ENCODE assay signal across 9 cellular contexts in genomic region chr6:161417712-161418457, GRCh38.
DNase-seq lines count a peak whose midpoint lies in the region; ATAC-seq and TF ChIP-seq lines count a peak whose summit lies in the region.
"Had no signal": no experiment of that assay in that cellular context is flagged by ENCODE, and none has a peak within 500 bp of the region (broad histone marks: within the 10 kb centered on the region; RNA-seq: fewer than 3 reads in every experiment).

No MANE protein-coding gene starts in this region.

- H3K4me3 Mint-ChIP-seq in activated naive CD8-positive, alpha-beta T cell treated with anti-CD3 and anti-CD28 coated beads, Interleukin-2, amount 50 U/mL, for 24 hours: no peak overlapping the region
- H3K4me3 Mint-ChIP-seq: natural killer cell treated with Interleukin-12 subunit alpha and Interleukin-12 subunit beta and Interleukin-15 and Interleukin-18, amount 100 ng/mL, for 72 hours had no signal

- H3K27me3 Mint-ChIP-seq in activated naive CD8-positive, alpha-beta T cell treated with anti-CD3 and anti-CD28 coated beads, Interleukin-2, amount 50 U/mL, for 24 hours: peaks cover 3% of the 10 kb centered on the region

- H3K4me1 ChIP-seq in mesodermal cell (ENCODE audit: control insufficient read depth, insufficient read depth, low read length, poor library complexity, severe bottlenecking): peaks cover 25% of the 10 kb centered on the region

- no peak for TF ChIP-seq CTCF in AG09309 (IDR thresholded peaks at IDR 0.05; ENCODE audit: control insufficient read depth, insufficient read depth, low read depth, low read length, missing control alignments)

- peak overlapping the region; percentile 84 for H3K27ac ChIP-seq in mesodermal cell (ENCODE audit: low read depth, low read length, severe bottlenecking)

- H3K36me3 ChIP-seq in mesodermal cell (ENCODE audit: control insufficient read depth, insufficient read depth, low read length): no peaks in the 10 kb centered on the region

- intact Hi-C loops in head of caudate nucleus (cut with DNase I): no loop called here

- no peaks in the 10 kb centered on the region for H3K9me3 Mint-ChIP-seq in activated naive CD8-positive, alpha-beta T cell treated with anti-CD3 and anti-CD28 coated beads, Interleukin-2, amount 50 U/mL, for 24 hours
- H3K9me3 Mint-ChIP-seq: natural killer cell treated with Interleukin-12 subunit alpha and Interleukin-12 subunit beta and Interleukin-15 and Interleukin-18, amount 100 ng/mL, for 72 hours had no signal

- no peak overlapping the region for H3K27ac Mint-ChIP-seq in activated naive CD8-positive, alpha-beta T cell treated with anti-CD3 and anti-CD28 coated beads, Interleukin-2, amount 50 U/mL, for 24 hours

- peaks cover under 1% of the 10 kb centered on the region for H3K9me3 ChIP-seq in mesodermal cell (ENCODE audit: control insufficient read depth, low read length)

- H3K36me3 Mint-ChIP-seq in activated naive CD8-positive, alpha-beta T cell treated with anti-CD3 and anti-CD28 coated beads, Interleukin-2, amount 50 U/mL, for 24 hours (ENCODE audit: low read depth): no peaks in the 10 kb centered on the region
- H3K36me3 Mint-ChIP-seq: natural killer cell treated with Interleukin-12 subunit alpha and Interleukin-12 subunit beta and Interleukin-15 and Interleukin-18, amount 100 ng/mL, for 72 hours had no signal

- ATAC-seq in HG02981 (IDR thresholded peaks at IDR 0.05; ENCODE audit: unreplicated experiment) (peak; percentile 9), HG03108 (IDR thresholded peaks at IDR 0.05; ENCODE audit: unreplicated experiment) (no peak), GM18873 (IDR thresholded peaks at IDR 0.05; ENCODE audit: low FRiP score, unreplicated experiment) (no peak)
- no peak for ATAC-seq in activated naive CD8-positive, alpha-beta T cell treated with anti-CD3 and anti-CD28 coated beads, Interleukin-2, amount 50 U/mL, for 24 hours
- ATAC-seq: natural killer cell treated with Interleukin-12 subunit alpha and Interleukin-12 subunit beta and Interleukin-15 and Interleukin-18, amount 100 ng/mL, for 72 hours had no signal

- WGBS in mesodermal cell (ENCODE audit: insufficient coverage in 2 of 2), 2 experiments: 38 to 44% methylated on average over 4 to 5 of the region's 8 CpGs

- DNase-seq in AG09309 (ENCODE audit: low read depth) (peak; percentile 78), astrocyte of the hippocampus (ENCODE audit: low read depth, low spot score) (peak; percentile 97), head of caudate nucleus (no peak)
- no peak for DNase-seq in activated naive CD8-positive, alpha-beta T cell treated with anti-CD3 and anti-CD28 coated beads, Interleukin-2, amount 50 U/mL, for 24 hours

- no peaks in the 10 kb centered on the region for H3K4me1 Mint-ChIP-seq in activated naive CD8-positive, alpha-beta T cell treated with anti-CD3 and anti-CD28 coated beads, Interleukin-2, amount 50 U/mL, for 24 hours

- no peak overlapping the region for H3K4me3 ChIP-seq in AG09309 (ENCODE audit: control insufficient read depth, low read depth, low read length)
- no peak overlapping the region for H3K4me3 ChIP-seq in mesodermal cell (ENCODE audit: extremely low read depth, insufficient read depth, low read length, poor library complexity, severe bottlenecking)

Comparison
In these comparisons a context has a peak if more than half of its experiments do, and no peak if none do; other contexts are left out.
1. DNase-seq: peak in AG09309 (single experiment) and astrocyte of the hippocampus (single experiment); none in activated naive CD8-positive, alpha-beta T cell treated with anti-CD3 and anti-CD28 coated beads, Interleukin-2, amount 50 U/mL, for 24 hours (single experiment) and head of caudate nucleus (0 of 42).